ENCODE assay signal across 12 cellular contexts in the genomic region with DNA sequence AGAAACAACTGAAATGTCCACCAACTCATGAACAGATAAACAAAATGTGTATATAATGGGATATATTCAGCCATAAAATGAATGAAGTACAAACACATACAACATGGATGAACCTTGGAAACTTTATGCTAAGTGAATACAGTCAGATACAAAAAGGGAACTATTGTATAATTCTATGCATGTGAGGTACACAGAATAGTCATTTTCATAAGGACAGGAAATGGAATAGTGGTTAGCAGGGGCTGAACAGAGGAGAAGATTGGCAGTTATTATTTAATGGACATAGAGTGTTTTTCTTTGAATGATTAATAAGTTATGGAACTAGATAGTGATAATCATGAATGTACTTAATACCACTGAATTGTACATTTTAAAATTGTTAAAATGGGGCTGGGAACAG. TPM values are rescaled to one million over a fixed set of nuclear protein-coding genes. Genes with fewer than 3 reads are reported as not detected.
DNase-seq lines count a peak whose midpoint lies in the region; ATAC-seq, FAIRE-seq and TF ChIP-seq lines count a peak whose summit lies in the region.
"Had no signal": no experiment of that assay in that cellular context is flagged by ENCODE, and none has a peak within 500 bp of the region (broad histone marks: within the 10 kb centered on the region; RNA-seq: fewer than 3 reads in every experiment).

No MANE protein-coding gene starts in this region.

- H3K4me2 ChIP-seq in keratinocyte (ENCODE audit: control insufficient read depth, extremely low read depth, insufficient read depth, low read depth, low read length), result no peak overlapping the region

- dilution Hi-C loops in keratinocyte (cut with MboI; ENCODE audit: extremely low pct_ligation_motif_present, low sequenced_read_pairs), result no loop called here

- H3K27ac ChIP-seq in keratinocyte (ENCODE audit: control insufficient read depth, insufficient read depth, low read length), result no peak overlapping the region

- H3K9me3 ChIP-seq in keratinocyte (ENCODE audit: control insufficient read depth, low read depth, low read length), result no peaks in the 10 kb centered on the region

- no peak overlapping the region for H3K9ac ChIP-seq in keratinocyte (ENCODE audit: control insufficient read depth, extremely low read depth, insufficient read depth, low read length)

- no peak for DNase-seq in keratinocyte (ENCODE audit: low read depth, low spot score)
- DNase-seq in HK-2 (ENCODE audit: unreplicated experiment), result no peak
- no peak for DNase-seq in NCI-H2227 treated with DMSO at 0.1 percent for 48 hours (lab: John Stamatoyannopoulos, UW)
- no peak for DNase-seq in stimulated activated CD4-positive, alpha-beta T cell treated with anti-CD3 and anti-CD28 coated beads, Interleukin-1b, Interleukin-23, amount 100 ng/mL, for 48 hours
- DNase-seq: activated naive CD8-positive, alpha-beta T cell treated with anti-CD3 and anti-CD28 coated beads, Interleukin-2, amount 10 ng/mL, durations not matched to agents 7 days and 5 days; Right ventricle myocardium superior had no signal

- no peak for TF ChIP-seq CTCF in keratinocyte (optimal IDR thresholded peaks at IDR 0.05 in 1 of 3, IDR thresholded peaks at IDR 0.05 in 1 of 3, conservative IDR thresholded peaks at IDR 0.05 in 1 of 3; ENCODE audit: extremely low read depth in 1 of 3, insufficient read depth in 2 of 3, low read length in 3 of 3)

- FAIRE-seq in keratinocyte (lab: Jason Lieb, UNC), result no peak
- FAIRE-seq: endothelial cell of umbilical vein, GM12891 had no signal

- ATAC-seq in GM18498 (IDR thresholded peaks at IDR 0.05; ENCODE audit: unreplicated experiment) (peak; percentile 56), GM21423 (IDR thresholded peaks at IDR 0.05; ENCODE audit: unreplicated experiment) (peak; percentile 75), HG03520 (IDR thresholded peaks at IDR 0.05; ENCODE audit: unreplicated experiment) (peak; percentile 39), GM18505 (IDR thresholded peaks at IDR 0.05; ENCODE audit: unreplicated experiment) (no peak)

- H3K4me3 ChIP-seq in keratinocyte (ENCODE audit: control insufficient read depth in 2 of 3, extremely low read depth in 1 of 3, insufficient read depth in 2 of 3, low read depth in 1 of 3, low read length in 3 of 3), result no peak overlapping the region

- H2AFZ ChIP-seq in keratinocyte (ENCODE audit: control insufficient read depth, low read length), result peak overlapping the region; percentile 71

- no peaks in the 10 kb centered on the region for H4K20me1 ChIP-seq in keratinocyte (ENCODE audit: control insufficient read depth, extremely low read depth, insufficient read depth, low read length)

- H3K36me3 ChIP-seq in keratinocyte (ENCODE audit: control insufficient read depth in 2 of 2, extremely low read depth in 1 of 2, insufficient read depth in 2 of 2, low read length in 2 of 2), result no peaks in the 10 kb centered on the region

- no peak for TF ChIP-seq POLR2A in GM18505 (IDR thresholded peaks at IDR 0.05; ENCODE audit: borderline replicate concordance, extremely low read depth, insufficient read depth, insufficient read length)

- H3K27me3 ChIP-seq in keratinocyte (ENCODE audit: control insufficient read depth, extremely low read depth, insufficient read depth, low read length), result no peaks in the 10 kb centered on the region

- peaks cover 16% of the 10 kb centered on the region for H3K4me1 ChIP-seq in keratinocyte (ENCODE audit: control insufficient read depth, extremely low read depth, insufficient read depth, low read length)

- no peaks in the 10 kb centered on the region for H3K9me1 ChIP-seq in keratinocyte (ENCODE audit: control insufficient read depth, extremely low read depth, insufficient read depth, low read length)

- H3K79me2 ChIP-seq in keratinocyte (ENCODE audit: control insufficient read depth, insufficient read depth, low read length), result no peaks in the 10 kb centered on the region

RNA-seq across cellular contexts. Expression of a gene that starts 20.0 kb away (rescaled TPM):
- polyA plus RNA-seq in keratinocyte, result 2.5 to 4.7 TPM (median 3.2 TPM) in 3 replicates
- polyA plus RNA-seq in keratinocyte (2011; ENCODE audit: low read depth), result 0.61 TPM
- polyA plus RNA-seq in keratinocyte (2011; cell fraction: cytosol; rRNA removed), result 1.4 and 1.5 TPM in 2 replicates
- 12.4 and 13.7 TPM in 2 replicates for polyA plus RNA-seq in keratinocyte (2011; cell fraction: nucleus; rRNA removed)
- 1.3 and 2.6 TPM in 2 replicates for polyA plus RNA-seq in keratinocyte (2012; ENCODE audit: low replicate concordance)
- polyA minus RNA-seq in keratinocyte, result 7.7 to 13.6 TPM (median 8.4 TPM) in 3 replicates
- 1.5 TPM for polyA minus RNA-seq in keratinocyte (2011; cell fraction: cytosol; rRNA and poly(A)+ RNA removed)
- 9.8 and 13.0 TPM in 2 replicates for polyA minus RNA-seq in keratinocyte (2011; cell fraction: nucleus; rRNA and poly(A)+ RNA removed)

RNA-seq across cellular contexts. Expression of a gene that starts 28.1 kb away (rescaled TPM):
- 3.8 to 5.5 TPM (median 5.2 TPM) in 3 replicates for polyA plus RNA-seq in keratinocyte
- 5.4 TPM for polyA plus RNA-seq in keratinocyte (2011; ENCODE audit: low read depth)
- 0.99 and 1.9 TPM in 2 replicates for polyA plus RNA-seq in keratinocyte (2011; cell fraction: cytosol; rRNA removed)
- polyA plus RNA-seq in keratinocyte (2011; cell fraction: nucleus; rRNA removed), result 8.2 and 13.1 TPM in 2 replicates
- polyA plus RNA-seq in keratinocyte (2012; ENCODE audit: low replicate concordance), result 3.9 and 4.7 TPM in 2 replicates
- polyA minus RNA-seq in keratinocyte, result 1.9 to 8.1 TPM (median 5.1 TPM) in 3 replicates
- 5.6 TPM for polyA minus RNA-seq in keratinocyte (2011; cell fraction: cytosol; rRNA and poly(A)+ RNA removed)
- 6.0 and 10.0 TPM in 2 replicates for polyA minus RNA-seq in keratinocyte (2011; cell fraction: nucleus; rRNA and poly(A)+ RNA removed)

RNA-seq across cellular contexts. Expression of a gene that starts 28.5 kb away (rescaled TPM):
- polyA plus RNA-seq in keratinocyte, result 30.5 to 44.7 TPM (median 33.7 TPM) in 3 replicates
- 10.9 TPM for polyA plus RNA-seq in keratinocyte (2011; ENCODE audit: low read depth)
- 24.6 and 49.4 TPM in 2 replicates for polyA plus RNA-seq in keratinocyte (2011; cell fraction: cytosol; rRNA removed)
- 33.1 and 35.9 TPM in 2 replicates for polyA plus RNA-seq in keratinocyte (2011; cell fraction: nucleus; rRNA removed)
- polyA plus RNA-seq in keratinocyte (2012; ENCODE audit: low replicate concordance), result 15.2 and 25.0 TPM in 2 replicates
- polyA minus RNA-seq in keratinocyte, result 32.4 to 49.3 TPM (median 32.5 TPM) in 3 replicates
- polyA minus RNA-seq in keratinocyte (2011; cell fraction: cytosol; rRNA and poly(A)+ RNA removed), result 23.8 TPM
- 15.5 and 37.1 TPM in 2 replicates for polyA minus RNA-seq in keratinocyte (2011; cell fraction: nucleus; rRNA and poly(A)+ RNA removed)
